ENCODE assay signal across 19 cellular contexts in the genomic region with DNA sequence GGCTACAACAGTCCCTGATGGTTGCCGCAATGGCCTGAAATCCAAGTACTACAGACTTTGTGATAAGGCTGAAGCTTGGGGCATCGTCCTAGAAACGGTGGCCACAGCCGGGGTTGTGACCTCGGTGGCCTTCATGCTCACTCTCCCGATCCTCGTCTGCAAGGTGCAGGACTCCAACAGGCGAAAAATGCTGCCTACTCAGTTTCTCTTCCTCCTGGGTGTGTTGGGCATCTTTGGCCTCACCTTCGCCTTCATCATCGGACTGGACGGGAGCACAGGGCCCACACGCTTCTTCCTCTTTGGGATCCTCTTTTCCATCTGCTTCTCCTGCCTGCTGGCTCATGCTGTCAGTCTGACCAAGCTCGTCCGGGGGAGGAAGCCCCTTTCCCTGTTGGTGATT. TPM values are rescaled to one million over a fixed set of nuclear protein-coding genes. Genes with fewer than 3 reads are reported as not detected.
DNase-seq lines count a peak whose midpoint lies in the region; ATAC-seq and TF ChIP-seq lines count a peak whose summit lies in the region.
"Had no signal": no experiment of that assay in that cellular context is flagged by ENCODE, and none has a peak within 500 bp of the region (broad histone marks: within the 10 kb centered on the region; RNA-seq: fewer than 3 reads in every experiment).

No MANE protein-coding gene starts in this region.

- H3K27me3 ChIP-seq in Panc1 (ENCODE audit: control insufficient read depth, insufficient read depth, low read length) = no peaks in the 10 kb centered on the region
- H3K27me3 ChIP-seq in lower lobe of right lung (ENCODE audit: low read depth) = no peaks in the 10 kb centered on the region
- H3K27me3 ChIP-seq in upper lobe of right lung = no peaks in the 10 kb centered on the region

- H3K9me3 ChIP-seq in Panc1 (ENCODE audit: control insufficient read depth, insufficient read depth, low read depth, low read length) (no peaks in the 10 kb centered on the region), lower lobe of right lung (no peaks in the 10 kb centered on the region), upper lobe of right lung (no peaks in the 10 kb centered on the region)

- BruUV-seq in Panc1 (replicated peaks; lab: Mats Ljungman, UMichigan) = no TSS peak

- DNase-seq in Panc1 (ENCODE audit: low read depth, low spot score) (no peak), lower lobe of right lung (no peak), posterior vena cava (ENCODE audit: low spot score) (peak; percentile 66), upper lobe of right lung (no peak), UCSD-AML1 (lab: John Stamatoyannopoulos, UW; ENCODE audit: unreplicated experiment) (no peak), T1000 (lab: John Stamatoyannopoulos, UW) (no peak), NCI-H1930 (lab: John Stamatoyannopoulos, UW) (no peak)
- DNase-seq: ACHN; AML-193; CD4-positive, alpha-beta T cell; DMS79 treated with DMSO at 0.1 percent for 48 hours; GF-D8; GOT3; H7 had no signal

- intact Hi-C loops in Panc1 (cut with micrococcal nuclease; ENCODE audit: unreplicated experiment) = no loop called here
- intact Hi-C loops in lower lobe of right lung (cut with DNase I) = no loop called here
- intact Hi-C loops in posterior vena cava (cut with DNase I) = no loop called here
- intact Hi-C loops in upper lobe of right lung (cut with DNase I) = no loop called here

- no peak for ATAC-seq in Panc1
- no peak for ATAC-seq in lower lobe of right lung
- ATAC-seq in upper lobe of right lung = no peak
- ATAC-seq: HCT116, HepG2 had no signal

- in situ Hi-C loops in Panc1 (cut with HindIII; ENCODE audit: low pct_unique_long_range_greater_than_20kb, low sequenced_read_pairs) = no loop called here

- CTCF ChIA-PET in Panc1 (lab: Charles Lee) = no interaction called here

- no peak overlapping the region for H3K4me3 ChIP-seq in Panc1 (ENCODE audit: low read depth in 2 of 2, low read length in 2 of 2)
- peak overlapping the region; percentile 9 for H3K4me3 ChIP-seq in lower lobe of right lung
- no peak overlapping the region for H3K4me3 ChIP-seq in upper lobe of right lung

- H3K4me1 ChIP-seq in Panc1 (ENCODE audit: control insufficient read depth, insufficient read depth, low read length) (peaks cover 89% of the 10 kb centered on the region), lower lobe of right lung (peaks cover 23% of the 10 kb centered on the region), upper lobe of right lung (peaks cover 16% of the 10 kb centered on the region)

- peak overlapping the region; percentile 73 for H3K27ac ChIP-seq in Panc1 (ENCODE audit: low read length)
- H3K27ac ChIP-seq in lower lobe of right lung = no peak overlapping the region
- H3K27ac ChIP-seq in upper lobe of right lung = no peak overlapping the region
- H3K27ac ChIP-seq: C4-2B had no signal

- POLR2A ChIA-PET in Panc1 (lab: Charles Lee) = no interaction called here

- H3K36me3 ChIP-seq in Panc1 (ENCODE audit: control insufficient read depth, insufficient read depth, low read length) (peaks cover 12% of the 10 kb centered on the region), lower lobe of right lung (peaks cover 22% of the 10 kb centered on the region), upper lobe of right lung (peaks cover 1% of the 10 kb centered on the region)

- TF ChIP-seq CTCF in Panc1 (IDR thresholded peaks at IDR 0.05) = no peak
- no peak for TF ChIP-seq CTCF in lower lobe of right lung (IDR thresholded peaks at IDR 0.05)
- no peak for TF ChIP-seq CTCF in upper lobe of right lung (IDR thresholded peaks at IDR 0.05)

RNA-seq across cellular contexts. Expression of gene GPRC5A, which starts 16.9 kb away (rescaled TPM):
- 648 TPM for total RNA-seq in Panc1 (2021; ENCODE audit: unreplicated experiment)
- 548 TPM for polyA plus RNA-seq in Panc1 (2012; ENCODE audit: insufficient read length)
- 482 TPM for total RNA-seq in lower lobe of right lung
- 10 to 100 TPM; 16.2 to 23.4 TPM for total RNA-seq in posterior vena cava
- 886 TPM for total RNA-seq in upper lobe of right lung
- polyA plus RNA-seq: IgD-negative memory B cell had no signal

RNA-seq across cellular contexts. Expression of gene GPRC5D, which starts 43.7 kb away (rescaled TPM):
- total RNA-seq in Panc1 (2021; ENCODE audit: unreplicated experiment) = not detected
- polyA plus RNA-seq in Panc1 (2012; ENCODE audit: insufficient read length) = 0.50 TPM
- total RNA-seq in lower lobe of right lung = not detected
- total RNA-seq in posterior vena cava = not detected
- total RNA-seq in upper lobe of right lung = not detected
- total RNA-seq: CD4-positive, alpha-beta T cell; HepG2 had no signal
- polyA plus RNA-seq: BJ, HepG2 had no signal

Comparison
In these comparisons a context has a peak if more than half of its experiments do, and no peak if none do; other contexts are left out.
1. RNA of gene GPRC5A, which starts 16.9 kb away (total RNA-seq): 886 TPM in upper lobe of right lung (single experiment), 648 TPM in Panc1 (single experiment) and 482 TPM in lower lobe of right lung (single experiment); 16.2 to 23.4 TPM in posterior vena cava; every median in the first group is over 10 times any median in the second.